ENCODE assay signal across 1 cellular context in the genomic region with DNA sequence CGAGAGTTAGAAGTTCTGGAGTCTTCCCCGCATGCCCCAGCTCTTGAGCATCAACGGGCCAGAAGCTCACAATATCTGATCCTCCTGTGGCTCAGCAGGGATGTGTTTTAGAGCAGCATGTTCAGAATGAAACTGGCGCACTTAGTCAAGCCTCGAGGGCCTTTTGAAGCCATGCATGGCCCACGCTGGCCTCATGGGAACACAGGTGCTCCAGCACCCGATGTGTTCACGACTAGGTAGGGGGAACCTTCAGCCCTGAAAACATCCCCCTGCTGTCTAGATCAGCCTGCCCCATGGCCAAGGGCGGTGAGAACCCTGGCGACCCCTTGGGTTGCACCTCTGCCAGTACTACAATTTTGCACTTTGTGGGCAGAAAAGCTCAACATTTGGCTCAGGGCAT.
TF ChIP-seq lines count a peak whose summit lies in the region.

No MANE protein-coding gene starts in this region.

TF ChIP-seq in GM12878, 131 proteins besides CTCF, POLR2A, EP300 and RAD21:
- TF ChIP-seq GABPA (IDR thresholded peaks at IDR 0.05; ENCODE audit: low read depth) (no peak), SIN3A (IDR thresholded peaks at IDR 0.05; ENCODE audit: low read depth, low read length) (no peak), BACH1 (IDR thresholded peaks at IDR 0.05; ENCODE audit: borderline replicate concordance) (no peak), TCF12 (IDR thresholded peaks at IDR 0.05; ENCODE audit: low read depth, low read length) (0 out of 2 replicates have a peak, but pooled peaks have one; percentile 53), TCF7 (IDR thresholded peaks at IDR 0.05; ENCODE audit: borderline replicate concordance) (peak; percentile 91), RUNX3 (IDR thresholded peaks at IDR 0.05; ENCODE audit: low read length) (peak; percentile 14; the same call in 1 of the 2 replicates), KAT2A (conservative IDR thresholded peaks at IDR 0.05; ENCODE audit: control insufficient read depth, low read depth, low read length) (no peak), SRF (IDR thresholded peaks at IDR 0.05; ENCODE audit: low read depth in 2 of 2, low read length in 2 of 2) (no peak), YY1 (IDR thresholded peaks at IDR 0.05; ENCODE audit: low read depth, low read length) (0 out of 2 replicates have a peak, but pooled peaks have one; percentile 25), PAX5 (IDR thresholded peaks at IDR 0.05; ENCODE audit: borderline replicate concordance, low read depth, low read length) (0 out of 2 replicates have a peak, but pooled peaks have one; percentile 31), CBX3 (IDR thresholded peaks at IDR 0.05; ENCODE audit: borderline replicate concordance, low read depth) (no peak)
- TF ChIP-seq, protein P1, sequence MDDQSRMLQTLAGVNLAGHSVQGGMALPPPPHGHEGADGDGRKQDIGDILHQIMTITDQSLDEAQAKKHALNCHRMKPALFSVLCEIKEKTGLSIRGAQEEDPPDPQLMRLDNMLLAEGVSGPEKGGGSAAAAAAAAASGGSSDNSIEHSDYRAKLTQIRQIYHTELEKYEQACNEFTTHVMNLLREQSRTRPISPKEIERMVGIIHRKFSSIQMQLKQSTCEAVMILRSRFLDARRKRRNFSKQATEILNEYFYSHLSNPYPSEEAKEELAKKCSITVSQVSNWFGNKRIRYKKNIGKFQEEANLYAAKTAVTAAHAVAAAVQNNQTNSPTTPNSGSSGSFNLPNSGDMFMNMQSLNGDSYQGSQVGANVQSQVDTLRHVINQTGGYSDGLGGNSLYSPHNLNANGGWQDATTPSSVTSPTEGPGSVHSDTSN (IDR thresholded peaks at IDR 0.05; ENCODE audit: insufficient replicate concordance, low read depth, low read length): no peak
